ENCODE assay signal across 4 cellular contexts in genomic region chr2:218121789-218122188, GRCh38. TPM values are rescaled to one million over a fixed set of nuclear protein-coding genes. Genes with fewer than 3 reads are reported as not detected.
"Had no signal": no experiment of that assay in that cellular context is flagged by ENCODE, and none has a peak within 500 bp of the region (broad histone marks: within the 10 kb centered on the region; RNA-seq: fewer than 3 reads in every experiment).

No MANE protein-coding gene starts in this region.

RNA-seq across cellular contexts. Expression of gene CXCR2, which starts 4.0 kb away (rescaled TPM):
- total RNA-seq: LHCN-M2, M059J, MCF 10A, NCI-H460 had no signal

RNA-seq across cellular contexts. Expression of gene CXCR1, which starts 45.0 kb away (rescaled TPM):
- total RNA-seq: LHCN-M2, M059J, NCI-H460 had no signal

RNA-seq across cellular contexts. Expression of gene RUFY4, which starts 52.7 kb away (rescaled TPM):
- total RNA-seq: LHCN-M2, M059J, MCF 10A had no signal
